Comparison of ENCODE assay signal across 10 cellular contexts in genomic region chr10:124447741-124448466, GRCh38. TPM values are rescaled to one million over a fixed set of nuclear protein-coding genes. Genes with fewer than 3 reads are reported as not detected.
DNase-seq lines count a peak whose midpoint lies in the region; ATAC-seq and TF ChIP-seq lines count a peak whose summit lies in the region.
"Had no signal": no experiment of that assay in that cellular context is flagged by ENCODE, and none has a peak within 500 bp of the region (broad histone marks: within the 10 kb centered on the region; RNA-seq: fewer than 3 reads in every experiment).

No MANE protein-coding gene starts in this region.

- no peak for ATAC-seq in CD4-positive, CD25-positive, alpha-beta regulatory T cell (ENCODE audit: low read depth in 2 of 2)
- ATAC-seq in GM18867 (IDR thresholded peaks at IDR 0.05; ENCODE audit: unreplicated experiment), result no peak

- H3K27me3 ChIP-seq in CD4-positive, CD25-positive, alpha-beta regulatory T cell (ENCODE audit: control insufficient read depth, insufficient read depth, low read length), result peaks cover 42% of the 10 kb centered on the region
- H3K27me3 ChIP-seq in neural cell (ENCODE audit: insufficient read depth, low read depth, low read length), result peaks cover 91% of the 10 kb centered on the region

- TF ChIP-seq EP300 in neural cell (conservative IDR thresholded peaks at IDR 0.05; ENCODE audit: poor library complexity, severe bottlenecking), result no peak

- H3K9me2 ChIP-seq in neural cell (ENCODE audit: insufficient read depth, low read length), result no peaks in the 10 kb centered on the region

- H2AFZ ChIP-seq in neural cell (ENCODE audit: low read depth, low read length), result no peak overlapping the region

- peaks cover 89% of the 10 kb centered on the region for H3K27me3 Mint-ChIP-seq in CD4-positive, CD25-positive, alpha-beta regulatory T cell

- no peak overlapping the region for H3K27ac ChIP-seq in CD4-positive, CD25-positive, alpha-beta regulatory T cell (ENCODE audit: insufficient read depth, low read length, poor library complexity, severe bottlenecking)
- no peak overlapping the region for H3K27ac ChIP-seq in neural cell (ENCODE audit: low read length)

- H3K79me2 ChIP-seq in neural cell (replicated peaks; ENCODE audit: insufficient read depth, low read length), result no peaks in the 10 kb centered on the region

- TF ChIP-seq RAD21 in neural cell (conservative IDR thresholded peaks at IDR 0.05), result no peak

- H3K36me3 Mint-ChIP-seq in CD4-positive, CD25-positive, alpha-beta regulatory T cell, result no peaks in the 10 kb centered on the region

- H3K9me3 ChIP-seq in CD4-positive, CD25-positive, alpha-beta regulatory T cell (ENCODE audit: control insufficient read depth in 2 of 2, low read length in 2 of 2), result no peaks in the 10 kb centered on the region
- no peaks in the 10 kb centered on the region for H3K9me3 ChIP-seq in ES-I3 (ENCODE audit: control insufficient read depth, insufficient read depth, low read length)
- H3K9me3 ChIP-seq in neural cell (ENCODE audit: low read length), result no peaks in the 10 kb centered on the region

- peak overlapping the region; percentile 35 for H3K4me2 ChIP-seq in neural cell (ENCODE audit: low read length)

- no peak for TF ChIP-seq CTCF in neural cell (IDR thresholded peaks at IDR 0.05; ENCODE audit: poor library complexity, severe bottlenecking)

- no peaks in the 10 kb centered on the region for H4K20me1 ChIP-seq in neural cell (ENCODE audit: insufficient read depth)

- peaks cover 0 to 2% (median 0%) of the 10 kb centered on the region in 7 donors for H3K9me3 Mint-ChIP-seq in CD4-positive, CD25-positive, alpha-beta regulatory T cell

- H3K4me3 Mint-ChIP-seq in CD4-positive, CD25-positive, alpha-beta regulatory T cell, result peak overlapping the region in 3 of 4 donors; percentile 64 to 68 (median 66)

- peaks cover 0 to 29% (median 11%) of the 10 kb centered on the region in 4 donors for H3K4me1 Mint-ChIP-seq in CD4-positive, CD25-positive, alpha-beta regulatory T cell

- no peak for DNase-seq in CD4-positive, CD25-positive, alpha-beta regulatory T cell
- DNase-seq in ecto neural progenitor cell (ENCODE audit: low spot score) (peak; percentile 63), GOT3 (lab: John Stamatoyannopoulos, UW) (no peak), GM19240 (ENCODE audit: insufficient read length, low spot score) (no peak)
- no peak for DNase-seq in stimulated activated CD4-positive, alpha-beta T cell treated with anti-CD3 and anti-CD28 coated beads, Interleukin-4, amount 100 ng/mL, for 24 hours
- DNase-seq: NCI-H1694 had no signal

- no peak overlapping the region for H3K27ac Mint-ChIP-seq in CD4-positive, CD25-positive, alpha-beta regulatory T cell

- H3F3A ChIP-seq in neural cell (ENCODE audit: insufficient read depth, low read length, poor library complexity, severe bottlenecking), result no peaks in the 10 kb centered on the region

- no peak overlapping the region for H3K4me3 ChIP-seq in CD4-positive, CD25-positive, alpha-beta regulatory T cell (ENCODE audit: low read depth, low read length)
- peak overlapping the region; percentile 63 for H3K4me3 ChIP-seq in neural cell (ENCODE audit: low read length)

- peaks cover 21% of the 10 kb centered on the region for H3K4me1 ChIP-seq in CD4-positive, CD25-positive, alpha-beta regulatory T cell (ENCODE audit: control insufficient read depth, insufficient read depth, low read length, poor library complexity, severe bottlenecking)
- H3K4me1 ChIP-seq in ES-I3 (ENCODE audit: insufficient read depth, low read length), result peaks cover 12% of the 10 kb centered on the region

- H3K9ac ChIP-seq in ES-I3 (ENCODE audit: low read depth, low read length) (peak overlapping the region; percentile 57; the same call in 1 of the 2 replicates), neural cell (ENCODE audit: low read length) (peak overlapping the region; percentile 43)

- no peaks in the 10 kb centered on the region for H3K36me3 ChIP-seq in CD4-positive, CD25-positive, alpha-beta regulatory T cell (ENCODE audit: control insufficient read depth, insufficient read depth, low read length)
- H3K36me3 ChIP-seq in ES-I3 (ENCODE audit: insufficient read depth, low read length) (no peaks in the 10 kb centered on the region), neural cell (ENCODE audit: insufficient read depth, low read length) (no peaks in the 10 kb centered on the region)

TF ChIP-seq in neural cell, 6 proteins besides CTCF, POLR2A, EP300 and RAD21:
- TF ChIP-seq SMC3 (conservative IDR thresholded peaks at IDR 0.05; ENCODE audit: poor library complexity) (no peak), EZH2 (IDR thresholded peaks at IDR 0.05; ENCODE audit: borderline replicate concordance, insufficient read depth, low read length, poor library complexity, severe bottlenecking) (peak; percentile 13), MXI1 (conservative IDR thresholded peaks at IDR 0.05; ENCODE audit: poor library complexity, severe bottlenecking) (peak; percentile 55)
TF ChIP-seq in neural cell: peak in this region for 2.

RNA-seq across cellular contexts. Expression of gene NKX1-2, which starts 1.9 kb away (rescaled TPM):
- not detected for total RNA-seq in CD4-positive, CD25-positive, alpha-beta regulatory T cell
- polyA plus RNA-seq in CD4-positive, CD25-positive, alpha-beta regulatory T cell, result not detected
- 0.16 and 0.19 TPM in 2 replicates for polyA plus RNA-seq in neural cell
- polyA minus RNA-seq in neural cell, result 0.35 and 0.73 TPM in 2 replicates
- polyA plus RNA-seq: adipose tissue had no signal

RNA-seq across cellular contexts. Expression of gene LHPP, which starts 13.7 kb away (rescaled TPM):
- 20.1 TPM for total RNA-seq in CD4-positive, CD25-positive, alpha-beta regulatory T cell
- polyA plus RNA-seq in CD4-positive, CD25-positive, alpha-beta regulatory T cell, result 10 to 100 TPM; 21.9 to 29.2 (median 26.5) TPM
- polyA plus RNA-seq in neural cell, result 16.0 and 24.7 TPM in 2 replicates
- polyA minus RNA-seq in neural cell, result 15.0 and 17.8 TPM in 2 replicates

RNA-seq across cellular contexts. Expression of gene OAT, which starts 29.2 kb away (rescaled TPM):
- 37.6 TPM for total RNA-seq in CD4-positive, CD25-positive, alpha-beta regulatory T cell
- 10 to 100 TPM; 54.2 to 76.4 (median 61.7) TPM for polyA plus RNA-seq in CD4-positive, CD25-positive, alpha-beta regulatory T cell
- 129 and 132 TPM in 2 replicates for polyA plus RNA-seq in neural cell
- polyA minus RNA-seq in neural cell, result 79.6 and 90.1 TPM in 2 replicates
